Comparison of ENCODE assay signal across 15 cellular contexts in the genomic region with DNA sequence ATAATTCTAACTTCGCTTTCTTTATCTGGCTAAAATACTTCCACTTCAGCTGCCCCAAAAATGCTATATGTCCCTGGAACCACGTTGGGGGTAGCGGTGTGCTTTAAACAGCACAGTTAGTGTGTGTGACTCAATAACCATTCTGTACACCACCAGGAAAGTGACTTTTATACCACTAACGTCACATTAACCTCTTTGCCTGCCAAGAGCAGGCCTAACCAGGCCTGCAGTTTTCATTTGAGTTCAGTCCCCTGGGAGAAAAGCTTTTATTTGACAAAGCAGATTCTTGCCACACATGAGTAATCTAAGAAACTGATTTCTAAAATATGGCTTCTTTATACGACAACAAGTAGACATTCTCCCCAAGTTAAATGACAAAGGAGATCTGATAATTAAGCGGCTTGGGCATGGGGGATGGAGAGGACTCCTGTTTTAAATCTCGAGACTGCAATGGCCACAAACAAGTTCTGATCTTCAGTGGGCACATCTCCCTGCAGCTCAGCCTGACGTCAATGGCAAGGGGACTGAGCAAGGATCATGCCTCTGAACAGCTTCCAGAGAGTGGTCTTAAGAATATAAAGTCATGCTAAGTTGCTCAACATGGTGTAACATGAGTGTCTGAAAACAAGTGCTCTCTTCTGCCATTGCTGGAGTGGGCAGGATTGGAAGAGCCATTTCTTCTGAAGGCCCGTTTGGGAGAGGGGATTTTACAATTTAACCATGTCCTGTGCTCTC.
A peak's percentile ranks its signal among the peaks of the same experiment; 100 is the strongest.
DNase-seq lines count a peak whose midpoint lies in the region; ATAC-seq and TF ChIP-seq lines count a peak whose summit lies in the region.
"Had no signal": no experiment of that assay in that cellular context is flagged by ENCODE, and none has a peak within 500 bp of the region (broad histone marks: within the 10 kb centered on the region; RNA-seq: fewer than 3 reads in every experiment).

No MANE protein-coding gene starts in this region.

- no peaks in the 10 kb centered on the region for H3K9me3 ChIP-seq in ascending aorta
- peaks cover 0 to 7% (median 0%) of the 10 kb centered on the region in 12 donors for H3K9me3 ChIP-seq in heart left ventricle
- no peaks in the 10 kb centered on the region for H3K9me3 ChIP-seq in Peyer's patch

- WGBS in heart left ventricle, 4 donors, result 55 to 61% (median 59%) methylated on average over 9 of the region's 9 CpGs

- peak; percentile 51 for DNase-seq in GM04504 (ENCODE audit: low read depth)
- DNase-seq in ascending aorta (ENCODE audit: low spot score in 2 of 2), result peak in 1 of 2 donors; percentile 78
- peak in 2 of 5 donors; percentile 22 to 28 for DNase-seq in heart left ventricle
- peak; percentile 81 for DNase-seq in skeletal muscle cell (ENCODE audit: low read depth)
- no peak for DNase-seq in pons (ENCODE audit: low spot score)
- DNase-seq in Peyer's patch, result no peak
- DNase-seq in central memory CD4-positive, alpha-beta T cell, result no peak
- DNase-seq: activated CD4-positive, alpha-beta T cell treated with anti-CD3 and anti-CD28 coated beads, Interleukin-2, amount 50 U/mL, for 1 hour; activated gamma-delta T cell treated with Interleukin-2 at 50 U/mL for 16 hours; cortex of kidney; NK-92 treated with Interleukin-12 subunit alpha and Interleukin-12 subunit beta, amount 100 ng/mL, for 24 hours; small intestine; T-cell had no signal

- intact Hi-C loops in ascending aorta (cut with DNase I) (loop anchor here (5.0 kb wide), 3 partner anchors 66 to 111 kb away; no protein-coding TSS in a partner anchor), heart left ventricle (cut with DNase I) (no loop called here)

- ATAC-seq in heart left ventricle (peak; percentile 55 to 87 (median 80)), HG02623 (IDR thresholded peaks at IDR 0.05; ENCODE audit: unreplicated experiment) (no peak)
- ATAC-seq: T-cell had no signal

- H3K4me1 ChIP-seq in ascending aorta (peaks cover 12 to 16% of the 10 kb centered on the region in 2 donors), heart left ventricle (peaks cover 0 to 20% (median 11%) of the 10 kb centered on the region in 12 donors), Peyer's patch (no peaks in the 10 kb centered on the region)

- H3K36me3 ChIP-seq in ascending aorta, result no peaks in the 10 kb centered on the region
- no peaks in the 10 kb centered on the region for H3K36me3 ChIP-seq in heart left ventricle
- no peaks in the 10 kb centered on the region for H3K36me3 ChIP-seq in Peyer's patch

- H3K4me3 ChIP-seq in ascending aorta (no peak overlapping the region), heart left ventricle (no peak overlapping the region), skeletal muscle cell (ENCODE audit: low read depth, low read length) (no peak overlapping the region), Peyer's patch (no peak overlapping the region)
- H3K4me3 ChIP-seq: hepatocyte had no signal

- no peak for TF ChIP-seq CTCF in ascending aorta (IDR thresholded peaks at IDR 0.05)
- no peak for TF ChIP-seq CTCF in heart left ventricle (IDR thresholded peaks at IDR 0.05)
- TF ChIP-seq CTCF in Peyer's patch (IDR thresholded peaks at IDR 0.05), result no peak

- no peaks in the 10 kb centered on the region for H3K27me3 ChIP-seq in ascending aorta
- no peaks in the 10 kb centered on the region for H3K27me3 ChIP-seq in heart left ventricle
- H3K27me3 ChIP-seq in Peyer's patch, result no peaks in the 10 kb centered on the region
- H3K27me3 ChIP-seq: hepatocyte had no signal

- H3K27ac ChIP-seq in ascending aorta, result peak overlapping the region; percentile 56 to 65
- H3K27ac ChIP-seq in heart left ventricle, result peak overlapping the region in 9 of 12 donors; percentile 18 to 62 (median 51)
- H3K27ac ChIP-seq in Peyer's patch, result peak overlapping the region in 1 of 4 donors; percentile 27
- H3K27ac ChIP-seq: hepatocyte had no signal

- TF ChIP-seq POLR2A in heart left ventricle (IDR thresholded peaks at IDR 0.05), result no peak
- no peak for TF ChIP-seq POLR2A in Peyer's patch (IDR thresholded peaks at IDR 0.05)

Comparison
In these comparisons a context has a peak if more than half of its experiments do, and no peak if none do; other contexts are left out.
1. DNase-seq: peak in GM04504 (single experiment) and skeletal muscle cell (single experiment); none in pons (single experiment), Peyer's patch (0 of 3) and central memory CD4-positive, alpha-beta T cell (single experiment).